ENCODE assay signal across 9 cellular contexts in genomic region chr3:124558898-124559649, GRCh38.
DNase-seq lines count a peak whose midpoint lies in the region; ATAC-seq and TF ChIP-seq lines count a peak whose summit lies in the region.
"Had no signal": no experiment of that assay in that cellular context is flagged by ENCODE, and none has a peak within 500 bp of the region (broad histone marks: within the 10 kb centered on the region; RNA-seq: fewer than 3 reads in every experiment).

No MANE protein-coding gene starts in this region.

- BruUV-seq in Calu3 (replicated peaks; lab: Mats Ljungman, UMichigan), result no TSS peak
- no TSS peak for BruUV-seq in MCF 10A (replicated peaks; lab: Mats Ljungman, UMichigan)

- intact Hi-C loops in Calu3 (cut with micrococcal nuclease; ENCODE audit: unreplicated experiment) (loop anchor here (1.0 to 10.0 kb wide), 2 partner anchors 66 to 544 kb away; no protein-coding TSS in a partner anchor), MCF 10A (cut with micrococcal nuclease) (loop anchor here (1.0 to 10.0 kb wide), 3 partner anchors 66 to 544 kb away; no protein-coding TSS in a partner anchor), thyroid gland (cut with DNase I) (loop anchor here (10.0 kb wide), 1 partner anchor 204 kb away; no protein-coding TSS in a partner anchor)

- H3K4me1 Mint-ChIP-seq in Calu3 (ENCODE audit: low read depth, unreplicated experiment), result peaks cover 23% of the 10 kb centered on the region
- peaks cover 28% of the 10 kb centered on the region for H3K4me1 Mint-ChIP-seq in MCF 10A (ENCODE audit: insufficient read depth, unreplicated experiment)
- H3K4me1 Mint-ChIP-seq in activated naive CD8-positive, alpha-beta T cell treated with anti-CD3 and anti-CD28 coated beads, Interleukin-2, amount 50 U/mL, for 24 hours, result no peaks in the 10 kb centered on the region
- H3K4me1 Mint-ChIP-seq: central memory CD8-positive, alpha-beta T cell had no signal

- peaks cover 12 to 16% of the 10 kb centered on the region in 2 donors for H3K4me1 ChIP-seq in thyroid gland

- H3K27ac ChIP-seq in thyroid gland, result peak overlapping the region; percentile 39 to 88 (median 66)

- TF ChIP-seq CTCF in Calu3 (IDR thresholded peaks at IDR 0.05; ENCODE audit: unreplicated experiment) (no peak), MCF 10A (IDR thresholded peaks at IDR 0.05; ENCODE audit: unreplicated experiment) (no peak), thyroid gland (IDR thresholded peaks at IDR 0.05) (no peak)

- no peak overlapping the region for H3K27ac Mint-ChIP-seq in Calu3 (ENCODE audit: unreplicated experiment)
- no peak overlapping the region for H3K27ac Mint-ChIP-seq in MCF 10A (ENCODE audit: low read depth, unreplicated experiment)
- H3K27ac Mint-ChIP-seq in activated naive CD8-positive, alpha-beta T cell treated with anti-CD3 and anti-CD28 coated beads, Interleukin-2, amount 50 U/mL, for 24 hours, result no peak overlapping the region

- no peaks in the 10 kb centered on the region for H3K9me3 Mint-ChIP-seq in Calu3 (ENCODE audit: low read depth, unreplicated experiment)
- no peaks in the 10 kb centered on the region for H3K9me3 Mint-ChIP-seq in MCF 10A (ENCODE audit: unreplicated experiment)
- H3K9me3 Mint-ChIP-seq in activated naive CD8-positive, alpha-beta T cell treated with anti-CD3 and anti-CD28 coated beads, Interleukin-2, amount 50 U/mL, for 24 hours, result no peaks in the 10 kb centered on the region
- H3K9me3 Mint-ChIP-seq: central memory CD8-positive, alpha-beta T cell had no signal

- ATAC-seq in HG02981 (IDR thresholded peaks at IDR 0.05; ENCODE audit: unreplicated experiment), result no peak
- no peak for ATAC-seq in activated naive CD8-positive, alpha-beta T cell treated with anti-CD3 and anti-CD28 coated beads, Interleukin-2, amount 50 U/mL, for 24 hours

- peaks cover 4% of the 10 kb centered on the region for H3K36me3 Mint-ChIP-seq in Calu3 (ENCODE audit: insufficient read depth, unreplicated experiment)
- H3K36me3 Mint-ChIP-seq in MCF 10A (ENCODE audit: insufficient read depth, unreplicated experiment), result no peaks in the 10 kb centered on the region
- no peaks in the 10 kb centered on the region for H3K36me3 Mint-ChIP-seq in activated naive CD8-positive, alpha-beta T cell treated with anti-CD3 and anti-CD28 coated beads, Interleukin-2, amount 50 U/mL, for 24 hours (ENCODE audit: low read depth)

- no peaks in the 10 kb centered on the region for H3K27me3 ChIP-seq in thyroid gland

- H3K36me3 ChIP-seq in thyroid gland, result no peaks in the 10 kb centered on the region

- WGBS in thyroid gland, 2 donors, result 31% methylated on average over 7 of the region's 7 CpGs

- TF ChIP-seq POLR2A in thyroid gland (IDR thresholded peaks at IDR 0.05), result no peak

- POLR2A ChIA-PET in MCF 10A (lab: Yijun Ruan, JAX), result no interaction called here

- CTCF ChIA-PET in Calu3 (lab: Charles Lee) (interaction anchor here (0.6 to 1.7 kb wide), 4 partner anchors 9 to 207 kb away, joined by 3 to 6 read pairs (median 4); no protein-coding TSS in a partner anchor), MCF 10A (lab: Yijun Ruan, JAX) (interaction anchor here (0.6 to 12.6 kb wide), 54 partner anchors 9 to 907 kb away, joined by 3 to 372 read pairs (median 5); no protein-coding TSS in a partner anchor)

- H3K9me3 ChIP-seq in thyroid gland, result no peaks in the 10 kb centered on the region

- no peak overlapping the region for H3K4me3 ChIP-seq in thyroid gland (replicated peaks in 1 of 3)

- DNase-seq in Calu3 (peak; percentile 70), NCI-H2107 (lab: John Stamatoyannopoulos, UW) (peak; percentile 66), MCF 10A (ENCODE audit: unreplicated experiment) (peak; percentile 98), kidney tubule cell (ENCODE audit: low spot score) (peak; percentile 90), thyroid gland (peak; percentile 95), T-helper 9 cell (no peak)
- no peak for DNase-seq in activated naive CD8-positive, alpha-beta T cell treated with anti-CD3 and anti-CD28 coated beads, Interleukin-2, amount 50 U/mL, for 24 hours

- H3K4me3 Mint-ChIP-seq in Calu3 (ENCODE audit: low read depth, unreplicated experiment) (no peak overlapping the region), MCF 10A (ENCODE audit: unreplicated experiment) (no peak overlapping the region)
- H3K4me3 Mint-ChIP-seq in activated naive CD8-positive, alpha-beta T cell treated with anti-CD3 and anti-CD28 coated beads, Interleukin-2, amount 50 U/mL, for 24 hours, result no peak overlapping the region
- H3K4me3 Mint-ChIP-seq: central memory CD8-positive, alpha-beta T cell had no signal

- H3K27me3 Mint-ChIP-seq in Calu3 (ENCODE audit: unreplicated experiment) (peaks cover 80% of the 10 kb centered on the region), MCF 10A (ENCODE audit: insufficient read depth, unreplicated experiment) (peaks cover 46% of the 10 kb centered on the region)
- H3K27me3 Mint-ChIP-seq in activated naive CD8-positive, alpha-beta T cell treated with anti-CD3 and anti-CD28 coated beads, Interleukin-2, amount 50 U/mL, for 24 hours, result peaks cover 37% of the 10 kb centered on the region

Comparison
In these comparisons a context has a peak if more than half of its experiments do, and no peak if none do; other contexts are left out.
1. DNase-seq: peak in Calu3 (single experiment), NCI-H2107 (single experiment), MCF 10A (single experiment), kidney tubule cell (single experiment) and thyroid gland (2 of 2); none in activated naive CD8-positive, alpha-beta T cell treated with anti-CD3 and anti-CD28 coated beads, Interleukin-2, amount 50 U/mL, for 24 hours (single experiment) and T-helper 9 cell (single experiment).